Comparison of ENCODE assay signal across 8 cellular contexts in genomic region chr6:134372603-134373281, GRCh38. TPM values are rescaled to one million over a fixed set of nuclear protein-coding genes. Genes with fewer than 3 reads are reported as not detected.
A peak's percentile ranks its signal among the peaks of the same experiment; 100 is the strongest.
DNase-seq lines count a peak whose midpoint lies in the region; ATAC-seq and TF ChIP-seq lines count a peak whose summit lies in the region.
"Had no signal": no experiment of that assay in that cellular context is flagged by ENCODE, and none has a peak within 500 bp of the region (broad histone marks: within the 10 kb centered on the region; RNA-seq: fewer than 3 reads in every experiment).

No MANE protein-coding gene starts in this region.

- DNase-seq in activated T-helper 1 cell treated with anti-CD3 and anti-CD28 coated beads, Interleukin-12 subunit alpha, Interleukin-12 subunit beta, Interleukin-2, Interleukin-4 antibody, amounts not matched to agents 30 ng/mL and 10 ng/mL and 1 ng/mL, durations not matched to agents 14 hours and 24 hours and 36 hours (ENCODE audit: low spot score): no peak
- peak; percentile 75 for DNase-seq in right atrium auricular region (ENCODE audit: low spot score)
- peak in 1 of 2 donors; percentile 6 for DNase-seq in thyroid gland
- DNase-seq in effector CD4-positive, alpha-beta T cell: no peak
- no peak for DNase-seq in iPS-NIHi11 (ENCODE audit: low spot score)
- DNase-seq: effector memory CD8-positive, alpha-beta T cell had no signal

- peaks cover 4% of the 10 kb centered on the region for H3K36me3 Mint-ChIP-seq in activated T-helper 1 cell treated with anti-CD3 and anti-CD28 coated beads, Interleukin-12 subunit alpha, Interleukin-12 subunit beta, Interleukin-2, Interleukin-4 antibody, amounts not matched to agents 30 ng/mL and 10 ng/mL and 1 ng/mL, durations not matched to agents 14 hours and 24 hours and 36 hours (ENCODE audit: low read depth)

- peaks cover 0 to 12% of the 10 kb centered on the region in 2 donors for H3K4me1 ChIP-seq in right atrium auricular region
- peaks cover 0 to 6% of the 10 kb centered on the region in 2 donors for H3K4me1 ChIP-seq in thyroid gland

- H3K27ac ChIP-seq in right atrium auricular region: peak overlapping the region; percentile 5 to 74
- H3K27ac ChIP-seq in thyroid gland: peak overlapping the region in 2 of 3 donors; percentile 18 to 28

- H3K27me3 ChIP-seq in right atrium auricular region (no peaks in the 10 kb centered on the region), thyroid gland (no peaks in the 10 kb centered on the region)

- H3K36me3 ChIP-seq in right atrium auricular region (no peaks in the 10 kb centered on the region), thyroid gland (no peaks in the 10 kb centered on the region)

- no peaks in the 10 kb centered on the region for H3K9me3 ChIP-seq in right atrium auricular region
- H3K9me3 ChIP-seq in thyroid gland: no peaks in the 10 kb centered on the region

- peaks cover 44% of the 10 kb centered on the region for H3K4me1 Mint-ChIP-seq in activated T-helper 1 cell treated with anti-CD3 and anti-CD28 coated beads, Interleukin-12 subunit alpha, Interleukin-12 subunit beta, Interleukin-2, Interleukin-4 antibody, amounts not matched to agents 30 ng/mL and 10 ng/mL and 1 ng/mL, durations not matched to agents 14 hours and 24 hours and 36 hours (ENCODE audit: low read depth)

- TF ChIP-seq CTCF in right atrium auricular region (IDR thresholded peaks at IDR 0.05) (no peak), thyroid gland (IDR thresholded peaks at IDR 0.05) (no peak)

- H3K4me3 ChIP-seq in right atrium auricular region (no peak overlapping the region), thyroid gland (replicated peaks in 1 of 3) (no peak overlapping the region)

- WGBS in thyroid gland, 2 donors: 89 to 90% methylated on average over 4 of the region's 4 CpGs

- peak overlapping the region; percentile 57 for H3K27ac Mint-ChIP-seq in activated T-helper 1 cell treated with anti-CD3 and anti-CD28 coated beads, Interleukin-12 subunit alpha, Interleukin-12 subunit beta, Interleukin-2, Interleukin-4 antibody, amounts not matched to agents 30 ng/mL and 10 ng/mL and 1 ng/mL, durations not matched to agents 14 hours and 24 hours and 36 hours
- H3K27ac Mint-ChIP-seq: effector memory CD8-positive, alpha-beta T cell had no signal

- intact Hi-C loops in activated T-helper 1 cell treated with anti-CD3 and anti-CD28 coated beads, Interleukin-12 subunit alpha, Interleukin-12 subunit beta, Interleukin-2, Interleukin-4 antibody, amounts not matched to agents 30 ng/mL and 10 ng/mL and 1 ng/mL, durations not matched to agents 14 hours and 24 hours and 36 hours (cut with micrococcal nuclease): loop anchor here (1.0 to 2.0 kb wide), 4 partner anchors 20 to 268 kb away; no protein-coding TSS in a partner anchor
- intact Hi-C loops in thyroid gland (cut with DNase I): no loop called here

- ATAC-seq in HG02678 (IDR thresholded peaks at IDR 0.05; ENCODE audit: unreplicated experiment) (peak; percentile 30), HG03159 (IDR thresholded peaks at IDR 0.05; ENCODE audit: unreplicated experiment) (no peak)

- H3K9me3 Mint-ChIP-seq in activated T-helper 1 cell treated with anti-CD3 and anti-CD28 coated beads, Interleukin-12 subunit alpha, Interleukin-12 subunit beta, Interleukin-2, Interleukin-4 antibody, amounts not matched to agents 30 ng/mL and 10 ng/mL and 1 ng/mL, durations not matched to agents 14 hours and 24 hours and 36 hours: peaks cover 11% of the 10 kb centered on the region
- H3K9me3 Mint-ChIP-seq: effector memory CD8-positive, alpha-beta T cell had no signal

- no peaks in the 10 kb centered on the region for H3K27me3 Mint-ChIP-seq in activated T-helper 1 cell treated with anti-CD3 and anti-CD28 coated beads, Interleukin-12 subunit alpha, Interleukin-12 subunit beta, Interleukin-2, Interleukin-4 antibody, amounts not matched to agents 30 ng/mL and 10 ng/mL and 1 ng/mL, durations not matched to agents 14 hours and 24 hours and 36 hours (ENCODE audit: insufficient read depth)

- no peak for TF ChIP-seq POLR2A in thyroid gland (IDR thresholded peaks at IDR 0.05)

- no peak overlapping the region for H3K4me3 Mint-ChIP-seq in activated T-helper 1 cell treated with anti-CD3 and anti-CD28 coated beads, Interleukin-12 subunit alpha, Interleukin-12 subunit beta, Interleukin-2, Interleukin-4 antibody, amounts not matched to agents 30 ng/mL and 10 ng/mL and 1 ng/mL, durations not matched to agents 14 hours and 24 hours and 36 hours
- H3K4me3 Mint-ChIP-seq: effector memory CD8-positive, alpha-beta T cell had no signal

RNA-seq across cellular contexts. Expression of gene SGK1, which starts 54.8 kb away (rescaled TPM):
- total RNA-seq in activated T-helper 1 cell treated with anti-CD3 and anti-CD28 coated beads, Interleukin-12 subunit alpha, Interleukin-12 subunit beta, Interleukin-2, Interleukin-4 antibody, amounts not matched to agents 30 ng/mL and 10 ng/mL and 1 ng/mL, durations not matched to agents 14 hours and 24 hours and 36 hours: 48.7 and 50.2 TPM in 2 replicates
- total RNA-seq in right atrium auricular region (100 to 1,000 TPM; 151 to 155 TPM), thyroid gland (100 to 1,000 TPM; 151 to 361 (median 194) TPM)
